Comparison of ENCODE assay signal across 23 cellular contexts in genomic region chr6:81886157-81886556, GRCh38.
A peak's percentile ranks its signal among the peaks of the same experiment; 100 is the strongest.
DNase-seq lines count a peak whose midpoint lies in the region; ATAC-seq, FAIRE-seq and TF ChIP-seq lines count a peak whose summit lies in the region.
"Had no signal": no experiment of that assay in that cellular context is flagged by ENCODE, and none has a peak within 500 bp of the region (broad histone marks: within the 10 kb centered on the region; RNA-seq: fewer than 3 reads in every experiment).

No MANE protein-coding gene starts in this region.

- CTCF ChIA-PET in Caco-2 (lab: Charles Lee): no interaction called here
- CTCF ChIA-PET in K562 (lab: Yijun Ruan, JAX; ENCODE audit: low intra/inter-chr PET ratio): no interaction called here

- no peak overlapping the region for H3K9ac ChIP-seq in K562 (ENCODE audit: insufficient read depth in 1 of 2, low read depth in 2 of 2, low read length in 2 of 2)
- H3K9ac ChIP-seq: BLaER1 had no signal

- no peak for TF ChIP-seq RAD21 in K562 (CRISPR knock-in tag; conservative IDR thresholded peaks at IDR 0.05 in 1 of 2, IDR thresholded peaks at IDR 0.05 in 1 of 2)

- H3K4me3 ChIP-seq in Caco-2 (ENCODE audit: low read depth, low read length) (no peak overlapping the region), K562 (no peak overlapping the region)
- H3K4me3 ChIP-seq: A549, BLaER1 had no signal

- 0 out of 2 replicates have a peak overlapping the region, but pooled peaks have one; percentile 22 for H2AFZ ChIP-seq in K562 (ENCODE audit: low read depth, low read length)

- H3K79me2 ChIP-seq in K562 (ENCODE audit: control insufficient read depth, insufficient read depth, low read length): no peaks in the 10 kb centered on the region

- H3K4me1 ChIP-seq in Caco-2: peaks cover 24% of the 10 kb centered on the region
- H3K4me1 ChIP-seq in K562 (replicated peaks in 1 of 2; ENCODE audit: control insufficient read depth in 2 of 2, insufficient read depth in 2 of 2, low read length in 2 of 2): no peaks in the 10 kb centered on the region
- H3K4me1 ChIP-seq: A549, BE2C, BLaER1 had no signal

- H3K36me3 Mint-ChIP-seq in Caco-2 (ENCODE audit: insufficient read depth, unreplicated experiment): no peaks in the 10 kb centered on the region
- H3K36me3 Mint-ChIP-seq: CD14-positive monocyte; CD4-positive, alpha-beta memory T cell; CD4-positive, CD25-positive, alpha-beta regulatory T cell; CD8-positive, alpha-beta memory T cell had no signal

- no peaks in the 10 kb centered on the region for H4K20me1 ChIP-seq in K562 (replicated peaks; ENCODE audit: control insufficient read depth, insufficient read depth, low read length)
- H4K20me1 ChIP-seq: BLaER1 had no signal

- WGBS in K562 (ENCODE audit: insufficient coverage, low coverage, missing lambda C conversion rate): 0% methylated on average over 2 of the region's 2 CpGs

- TF ChIP-seq CTCF in Caco-2 (IDR thresholded peaks at IDR 0.05; ENCODE audit: insufficient read depth in 1 of 2, low read depth in 1 of 2, low read length in 1 of 2, severe bottlenecking in 1 of 2, unreplicated experiment in 1 of 2) (no peak), K562 (IDR thresholded peaks at IDR 0.05 in 2 of 3, conservative IDR thresholded peaks at IDR 0.05 in 1 of 3; ENCODE audit: insufficient read depth in 2 of 3, low read depth in 1 of 3, low read length in 3 of 3) (no peak)

- peaks cover 7% of the 10 kb centered on the region for H3K4me1 Mint-ChIP-seq in Caco-2 (ENCODE audit: low read depth, unreplicated experiment)
- H3K4me1 Mint-ChIP-seq: CD4-positive, alpha-beta memory T cell; CD4-positive, CD25-positive, alpha-beta regulatory T cell; CD8-positive, alpha-beta memory T cell had no signal

- H3K4me3 Mint-ChIP-seq in Caco-2 (ENCODE audit: unreplicated experiment): no peak overlapping the region
- H3K4me3 Mint-ChIP-seq: CD14-positive monocyte; CD4-positive, alpha-beta memory T cell; CD4-positive, CD25-positive, alpha-beta regulatory T cell; CD8-positive, alpha-beta memory T cell had no signal

- H3K9me3 Mint-ChIP-seq in Caco-2 (ENCODE audit: unreplicated experiment): no peaks in the 10 kb centered on the region

- intact Hi-C loops in Caco-2 (cut with micrococcal nuclease; ENCODE audit: unreplicated experiment) (no loop called here), K562 (cut with micrococcal nuclease) (no loop called here), left ventricle myocardium superior (cut with micrococcal nuclease) (no loop called here)

- H3K9me1 ChIP-seq in K562 (ENCODE audit: control insufficient read depth, insufficient read depth, low read length): no peaks in the 10 kb centered on the region

- POLR2A ChIA-PET in Caco-2 (lab: Charles Lee) (no interaction called here), K562 (lab: Yijun Ruan, JAX) (interaction anchor here (1.5 kb wide), 1 partner anchor 70 kb away, joined by 3 read pairs; no protein-coding TSS in a partner anchor)

- no peak for TF ChIP-seq POLR2A in K562 (conservative IDR thresholded peaks at IDR 0.05)

- H3K27me3 Mint-ChIP-seq in Caco-2 (ENCODE audit: insufficient read depth, unreplicated experiment): no peaks in the 10 kb centered on the region
- H3K27me3 Mint-ChIP-seq: CD4-positive, alpha-beta memory T cell; CD4-positive, CD25-positive, alpha-beta regulatory T cell; CD8-positive, alpha-beta memory T cell had no signal

- FAIRE-seq in K562 (lab: Jason Lieb, UNC): no peak
- FAIRE-seq: A549, D721Med, G401.6, GM12891, GM19239 had no signal

- H3K27ac Mint-ChIP-seq in Caco-2 (ENCODE audit: unreplicated experiment): peak overlapping the region; percentile 53
- H3K27ac Mint-ChIP-seq: CD14-positive monocyte; CD4-positive, alpha-beta memory T cell; CD4-positive, CD25-positive, alpha-beta regulatory T cell; CD8-positive, alpha-beta memory T cell had no signal

- ATAC-seq in K562: no peak
- no peak for ATAC-seq in left ventricle myocardium superior
- ATAC-seq: A549 had no signal

- no peak overlapping the region for H3K27ac ChIP-seq in K562 (ENCODE audit: extremely low read depth, low read depth, low read length)
- H3K27ac ChIP-seq: 22Rv1, A549, BLaER1 had no signal

- H3K27me3 ChIP-seq in Caco-2 (replicated peaks; ENCODE audit: control insufficient read depth, insufficient read depth, low read length) (no peaks in the 10 kb centered on the region), K562 (ENCODE audit: control insufficient read depth in 2 of 2, insufficient read depth in 2 of 2, low read length in 2 of 2) (no peaks in the 10 kb centered on the region)
- H3K27me3 ChIP-seq: BE2C, BLaER1 had no signal

- DNase-seq in Caco-2 (no peak), OCI-M1 (lab: John Stamatoyannopoulos, UW) (peak; percentile 62), K562 (ENCODE audit: extremely low read depth in 1 of 4, low spot score in 3 of 4) (no peak), NCI-H2171 treated with DMSO at 0.1 percent for 48 hours (lab: John Stamatoyannopoulos, UW) (no peak), AG08395 (ENCODE audit: low spot score) (no peak), left ventricle myocardium superior (no peak)
- DNase-seq: BE2C; C1 segment of cervical spinal cord; Calu3; CD4-positive, alpha-beta memory T cell; CD4-positive, CD25-positive, alpha-beta regulatory T cell; CD8-positive, alpha-beta memory T cell; COR-L47; DMS79 treated with DMSO at 0.1 percent for 48 hours; GF-D8 had no signal

- BruUV-seq in Caco-2 (replicated peaks; lab: Mats Ljungman, UMichigan): no TSS peak
- BruUV-seq in K562 (replicated peaks; lab: Mats Ljungman, UMichigan): no TSS peak

- no peak for TF ChIP-seq EP300 in K562 (IDR thresholded peaks at IDR 0.05; ENCODE audit: low read length)

- in situ Hi-C loops in K562 (cut with MboI): no loop called here

- no peak overlapping the region for H3K4me2 ChIP-seq in K562 (ENCODE audit: insufficient read depth, low read length)
- H3K4me2 ChIP-seq: A549, BLaER1 had no signal

- H3K9me3 ChIP-seq in Caco-2: peaks cover 3% of the 10 kb centered on the region; the same call in 1 of the 2 replicates
- H3K9me3 ChIP-seq in K562 (replicated peaks; ENCODE audit: control insufficient read depth, insufficient read depth, low read depth, low read length): no peaks in the 10 kb centered on the region
- H3K9me3 ChIP-seq: A549, BE2C, BLaER1 had no signal

- H3K36me3 ChIP-seq in Caco-2 (ENCODE audit: control insufficient read depth, insufficient read depth, low read length) (no peaks in the 10 kb centered on the region), K562 (ENCODE audit: control insufficient read depth, insufficient read depth, low read length) (no peaks in the 10 kb centered on the region)
- H3K36me3 ChIP-seq: BE2C, BLaER1 had no signal

TF ChIP-seq in K562, 482 proteins besides CTCF, POLR2A, EP300 and RAD21:
- 0 out of 4 replicates have a peak, but pooled peaks of 1 of the 2 experiments have one; percentile 30 for TF ChIP-seq ZNF639 (CRISPR knock-in tag; conservative IDR thresholded peaks at IDR 0.05 in 1 of 2, IDR thresholded peaks at IDR 0.05 in 1 of 2)
- peak; percentile 16; the same call in 1 of the 2 replicates for TF ChIP-seq JUND (IDR thresholded peaks at IDR 0.05; ENCODE audit: borderline replicate concordance, low read depth, low read length)
- peak; percentile 70; the same call in 2 of the 3 replicates for TF ChIP-seq JUND (tag; IDR thresholded peaks at IDR 0.05; ENCODE audit: borderline replicate concordance, low read depth, low read length)
- peak; percentile 53 for TF ChIP-seq ATF3 (IDR thresholded peaks at IDR 0.05)
- no peak for TF ChIP-seq ATF3 (CRISPR knock-in tag; conservative IDR thresholded peaks at IDR 0.05)
- TF ChIP-seq ETS2 (tag; IDR thresholded peaks at IDR 0.05; ENCODE audit: borderline replicate concordance, poor library complexity, severe bottlenecking): no peak
- TF ChIP-seq USF2 (CRISPR knock-in tag; IDR thresholded peaks at IDR 0.05): peak; percentile 26; the same call in 1 of the 2 replicates
- peak; percentile 65 for TF ChIP-seq FOSL1 (tag; conservative IDR thresholded peaks at IDR 0.05)
